Comparison of ENCODE assay signal across 9 cellular contexts in the genomic region with DNA sequence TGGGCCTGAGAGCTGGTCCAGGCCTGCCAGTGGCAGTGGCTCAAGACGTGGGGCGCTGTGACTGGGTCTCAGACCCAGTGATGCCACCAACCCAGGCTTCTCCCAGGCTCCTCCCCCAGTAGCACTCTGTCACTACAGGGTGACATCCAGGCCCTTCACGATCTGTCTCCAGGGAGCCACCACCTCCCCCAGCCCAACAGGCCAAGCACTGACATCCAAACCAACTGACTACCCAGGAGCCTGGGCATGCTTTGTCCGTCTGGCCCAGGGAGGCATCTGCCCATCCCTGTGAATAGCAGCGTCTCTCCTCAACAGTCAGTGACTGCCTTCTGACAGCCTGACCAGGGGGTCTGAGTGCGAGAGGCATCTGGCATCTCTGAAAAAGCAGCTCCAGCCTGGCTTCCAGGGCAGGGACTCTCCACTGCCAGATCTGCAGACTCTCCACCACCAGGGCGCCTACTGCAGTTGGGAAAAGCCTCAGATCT. TPM values are rescaled to one million over a fixed set of nuclear protein-coding genes. Genes with fewer than 3 reads are reported as not detected.
DNase-seq lines count a peak whose midpoint lies in the region; ATAC-seq, FAIRE-seq and TF ChIP-seq lines count a peak whose summit lies in the region.
"Had no signal": no experiment of that assay in that cellular context is flagged by ENCODE, and none has a peak within 500 bp of the region (broad histone marks: within the 10 kb centered on the region; RNA-seq: fewer than 3 reads in every experiment).

No MANE protein-coding gene starts in this region.

- no peak for TF ChIP-seq CTCF in Calu3 (IDR thresholded peaks at IDR 0.05; ENCODE audit: unreplicated experiment)
- no peak for TF ChIP-seq CTCF in PC-9 (conservative IDR thresholded peaks at IDR 0.05)
- TF ChIP-seq CTCF in esophagus squamous epithelium (IDR thresholded peaks at IDR 0.05): no peak
- TF ChIP-seq CTCF in parathyroid adenoma (IDR thresholded peaks at IDR 0.05): no peak
- TF ChIP-seq CTCF in omental fat pad (IDR thresholded peaks at IDR 0.05): no peak

- peaks cover 33% of the 10 kb centered on the region for H3K36me3 Mint-ChIP-seq in Calu3 (ENCODE audit: insufficient read depth, unreplicated experiment)

- no peaks in the 10 kb centered on the region for H3K79me2 ChIP-seq in PC-9 (ENCODE audit: low read depth)
- H3K79me2 ChIP-seq in parathyroid adenoma: peaks cover 5% of the 10 kb centered on the region

- H4K20me1 ChIP-seq in PC-9 (ENCODE audit: insufficient read depth): no peaks in the 10 kb centered on the region

- CTCF ChIA-PET in Calu3 (lab: Charles Lee): interaction anchor here (1.3 kb wide), 1 partner anchor 108 kb away, joined by 3 read pairs; no protein-coding TSS in a partner anchor
- CTCF ChIA-PET in PC-9 (lab: Charles Lee): no interaction called here

- no peaks in the 10 kb centered on the region for H3K9me2 ChIP-seq in PC-9 (ENCODE audit: insufficient read depth)

- WGBS in esophagus squamous epithelium, 2 donors: 60 to 77% methylated on average over 1 to 2 of the region's 7 CpGs

- no peak for DNase-seq in Calu3
- no peak for DNase-seq in PC-9
- no peak for DNase-seq in esophagus squamous epithelium (lab: John Stamatoyannopoulos, UW)
- no peak for DNase-seq in GM12892 (ENCODE audit: insufficient read length)
- DNase-seq in HAP-1 (ENCODE audit: low spot score in 2 of 2): no peak
- DNase-seq in activated CD8-positive, alpha-beta memory T cell treated with anti-CD3 and anti-CD28 coated beads, Interleukin-2, amount 50 U/mL, for 4 hours: no peak
- DNase-seq in omental fat pad (ENCODE audit: low spot score): no peak
- DNase-seq: OCI-M1 had no signal

- peaks cover 13% of the 10 kb centered on the region for H3K4me1 ChIP-seq in PC-9 (replicated peaks; ENCODE audit: insufficient read depth)
- peaks cover 27 to 68% (median 28%) of the 10 kb centered on the region in 3 donors for H3K4me1 ChIP-seq in esophagus squamous epithelium
- H3K4me1 ChIP-seq in parathyroid adenoma: peaks cover 23% of the 10 kb centered on the region
- peaks cover 31% of the 10 kb centered on the region for H3K4me1 ChIP-seq in HAP-1

- H3F3A ChIP-seq in PC-9 (ENCODE audit: insufficient read depth, low read depth): peaks cover 12% of the 10 kb centered on the region

- H3K27ac Mint-ChIP-seq in Calu3 (ENCODE audit: unreplicated experiment): peak overlapping the region; percentile 97

- H3K27me3 ChIP-seq in PC-9 (ENCODE audit: insufficient read depth, low read depth): no peaks in the 10 kb centered on the region
- no peaks in the 10 kb centered on the region for H3K27me3 ChIP-seq in esophagus squamous epithelium
- H3K27me3 ChIP-seq in parathyroid adenoma (ENCODE audit: control insufficient read depth, insufficient read depth, low read length): no peaks in the 10 kb centered on the region
- no peaks in the 10 kb centered on the region for H3K27me3 ChIP-seq in HAP-1 (ENCODE audit: low read depth)

- no peak for FAIRE-seq in GM12892 (lab: Jason Lieb, UNC)

- POLR2A ChIA-PET in PC-9 (lab: Charles Lee; ENCODE audit: unreplicated experiment): no interaction called here

- in situ Hi-C loops in HAP-1 (cut with MboI; ENCODE audit: low sequenced_read_pairs): no loop called here

- intact Hi-C loops in Calu3 (cut with micrococcal nuclease; ENCODE audit: unreplicated experiment) (no loop called here), PC-9 (cut with micrococcal nuclease; ENCODE audit: unreplicated experiment) (no loop called here), esophagus squamous epithelium (cut with DNase I) (no loop called here)

- H3K4me3 ChIP-seq in PC-9 (no peak overlapping the region), esophagus squamous epithelium (no peak overlapping the region), parathyroid adenoma (ENCODE audit: low read depth, low read length) (peak overlapping the region; percentile 60), HAP-1 (no peak overlapping the region)

- TF ChIP-seq POLR2A in esophagus squamous epithelium (IDR thresholded peaks at IDR 0.05) (no peak), GM12892 (IDR thresholded peaks at IDR 0.05; ENCODE audit: low read depth, low read length) (no peak)

- no TSS peak for BruUV-seq in Calu3 (replicated peaks; lab: Mats Ljungman, UMichigan)
- no TSS peak for BruUV-seq in PC-9 (replicated peaks; lab: Mats Ljungman, UMichigan)

- H3K9ac ChIP-seq in parathyroid adenoma: peak overlapping the region; percentile 96

- no peak overlapping the region for H3K27ac ChIP-seq in PC-9
- peak overlapping the region; percentile 91 to 97 (median 94) for H3K27ac ChIP-seq in esophagus squamous epithelium
- peak overlapping the region; percentile 100 for H3K27ac ChIP-seq in parathyroid adenoma

- no peak for ATAC-seq in omental fat pad (ENCODE audit: low FRiP score)

- H3K4me2 ChIP-seq in PC-9: peak overlapping the region; percentile 78; the same call in 1 of the 2 replicates
- H3K4me2 ChIP-seq in parathyroid adenoma (ENCODE audit: low read length): peak overlapping the region; percentile 98

- H3K4me1 Mint-ChIP-seq in Calu3 (ENCODE audit: low read depth, unreplicated experiment): peaks cover 41% of the 10 kb centered on the region

- no peaks in the 10 kb centered on the region for H3K9me3 Mint-ChIP-seq in Calu3 (ENCODE audit: low read depth, unreplicated experiment)

- no peak overlapping the region for H2AFZ ChIP-seq in PC-9
- H2AFZ ChIP-seq in parathyroid adenoma: peak overlapping the region; percentile 94

- H3K4me3 Mint-ChIP-seq in Calu3 (ENCODE audit: low read depth, unreplicated experiment): peak overlapping the region; percentile 66

- H3K9me3 ChIP-seq in PC-9 (ENCODE audit: insufficient read depth, low read depth) (no peaks in the 10 kb centered on the region), esophagus squamous epithelium (no peaks in the 10 kb centered on the region), parathyroid adenoma (ENCODE audit: control insufficient read depth, low read length) (no peaks in the 10 kb centered on the region), HAP-1 (no peaks in the 10 kb centered on the region)

- no peaks in the 10 kb centered on the region for H3K27me3 Mint-ChIP-seq in Calu3 (ENCODE audit: unreplicated experiment)

- no peaks in the 10 kb centered on the region for H3K36me3 ChIP-seq in PC-9 (ENCODE audit: low read depth)
- H3K36me3 ChIP-seq in esophagus squamous epithelium: no peaks in the 10 kb centered on the region
- H3K36me3 ChIP-seq in parathyroid adenoma (ENCODE audit: control insufficient read depth, insufficient read depth, low read length): no peaks in the 10 kb centered on the region
- H3K36me3 ChIP-seq in HAP-1 (replicated peaks): no peaks in the 10 kb centered on the region

RNA-seq across cellular contexts. Expression of a gene that starts 13.0 kb away (rescaled TPM):
- total RNA-seq in Calu3 (2022) (not detected in 2 replicates), PC-9 (2021) (not detected in 2 replicates), esophagus squamous epithelium (not detected), omental fat pad (not detected)
- not detected for polyA plus RNA-seq in GM12892 (2012; ENCODE audit: missing spikeins)
